In genomic region chr1:66444438-66445265, GRCh38 we compare ENCODE assay signal across 16 cellular contexts.
DNase-seq lines count a peak whose midpoint lies in the region; ATAC-seq, FAIRE-seq and TF ChIP-seq lines count a peak whose summit lies in the region.
"Had no signal": no experiment of that assay in that cellular context is flagged by ENCODE, and none has a peak within 500 bp of the region (broad histone marks: within the 10 kb centered on the region; RNA-seq: fewer than 3 reads in every experiment).

No MANE protein-coding gene starts in this region.

- no peak for DNase-seq in T-helper 2 cell treated with Interferon-gamma antibody and Interleukin-4, amounts not matched to agents 5 μg/mL and 100 μg/mL, for 36 hours (ENCODE audit: low spot score)
- DNase-seq in T-helper 2 cell = no peak
- no peak for DNase-seq in GM12892 (ENCODE audit: insufficient read length)
- no peak for DNase-seq in activated CD8-positive, alpha-beta T cell treated with anti-CD3 and anti-CD28 coated beads, Interleukin-2, amount 10 ng/mL, durations not matched to agents 7 days and 5 days
- no peak for DNase-seq in naive thymus-derived CD8-positive, alpha-beta T cell
- no peak for DNase-seq in esophagus squamous epithelium (lab: John Stamatoyannopoulos, UW)
- DNase-seq: foreskin keratinocyte, mesenchymal stem cell had no signal

- FAIRE-seq in GM12892 (lab: Jason Lieb, UNC) = peak; percentile 83
- FAIRE-seq: A204.1, H54 had no signal

- H3K9me3 ChIP-seq in esophagus squamous epithelium = no peaks in the 10 kb centered on the region
- H3K9me3 ChIP-seq: breast epithelium, SJSA1 had no signal

- no peaks in the 10 kb centered on the region for H3K36me3 ChIP-seq in esophagus squamous epithelium
- H3K36me3 ChIP-seq: breast epithelium, SJSA1 had no signal

- peaks cover 0 to 6% (median 0%) of the 10 kb centered on the region in 4 donors for H3K27me3 ChIP-seq in esophagus squamous epithelium
- H3K27me3 ChIP-seq: breast epithelium, SJSA1 had no signal

- H3K36me3 Mint-ChIP-seq in T-helper 2 cell treated with Interferon-gamma antibody and Interleukin-4, amounts not matched to agents 5 μg/mL and 100 μg/mL, for 36 hours (ENCODE audit: low read depth) = no peaks in the 10 kb centered on the region
- H3K36me3 Mint-ChIP-seq in activated CD8-positive, alpha-beta T cell treated with anti-CD3 and anti-CD28 coated beads, Interleukin-2, amount 10 ng/mL, durations not matched to agents 7 days and 5 days (ENCODE audit: low read depth) = no peaks in the 10 kb centered on the region
- no peaks in the 10 kb centered on the region for H3K36me3 Mint-ChIP-seq in naive thymus-derived CD8-positive, alpha-beta T cell

- H3K27me3 Mint-ChIP-seq in T-helper 2 cell treated with Interferon-gamma antibody and Interleukin-4, amounts not matched to agents 5 μg/mL and 100 μg/mL, for 36 hours (ENCODE audit: low read depth) = peaks cover 17% of the 10 kb centered on the region
- H3K27me3 Mint-ChIP-seq in activated CD8-positive, alpha-beta T cell treated with anti-CD3 and anti-CD28 coated beads, Interleukin-2, amount 10 ng/mL, durations not matched to agents 7 days and 5 days (ENCODE audit: low read depth) = peaks cover 11% of the 10 kb centered on the region
- H3K27me3 Mint-ChIP-seq in naive thymus-derived CD8-positive, alpha-beta T cell = peaks cover 0 to 5% (median 1%) of the 10 kb centered on the region in 5 donors

- H3K4me3 Mint-ChIP-seq in T-helper 2 cell treated with Interferon-gamma antibody and Interleukin-4, amounts not matched to agents 5 μg/mL and 100 μg/mL, for 36 hours = peak overlapping the region; percentile 71
- H3K4me3 Mint-ChIP-seq in activated CD8-positive, alpha-beta T cell treated with anti-CD3 and anti-CD28 coated beads, Interleukin-2, amount 10 ng/mL, durations not matched to agents 7 days and 5 days = peak overlapping the region; percentile 76
- peak overlapping the region; percentile 58 to 81 (median 74) for H3K4me3 Mint-ChIP-seq in naive thymus-derived CD8-positive, alpha-beta T cell

- H3K9me3 Mint-ChIP-seq in T-helper 2 cell treated with Interferon-gamma antibody and Interleukin-4, amounts not matched to agents 5 μg/mL and 100 μg/mL, for 36 hours = no peaks in the 10 kb centered on the region
- no peaks in the 10 kb centered on the region for H3K9me3 Mint-ChIP-seq in activated CD8-positive, alpha-beta T cell treated with anti-CD3 and anti-CD28 coated beads, Interleukin-2, amount 10 ng/mL, durations not matched to agents 7 days and 5 days (ENCODE audit: insufficient read depth)
- no peaks in the 10 kb centered on the region for H3K9me3 Mint-ChIP-seq in naive thymus-derived CD8-positive, alpha-beta T cell

- TF ChIP-seq CTCF in esophagus squamous epithelium (IDR thresholded peaks at IDR 0.05) = no peak

- TF ChIP-seq POLR2A in GM12892 (IDR thresholded peaks at IDR 0.05; ENCODE audit: low read depth, low read length) (no peak), esophagus squamous epithelium (IDR thresholded peaks at IDR 0.05) (no peak)

- intact Hi-C loops in esophagus squamous epithelium (cut with DNase I) = loop anchor here (5.0 kb wide), 2 partner anchors 197 to 482 kb away; no protein-coding TSS in a partner anchor

- CTCF ChIA-PET in activated CD8-positive, alpha-beta T cell treated with anti-CD3 and anti-CD28 coated beads, Interleukin-2, amount 10 ng/mL, durations not matched to agents 7 days and 5 days (lab: Charles Lee) = interaction anchor here (0.6 to 11.3 kb wide), 31 partner anchors 9 to 640 kb away, joined by 3 to 703 read pairs (median 18); no protein-coding TSS in a partner anchor

- H3K27ac Mint-ChIP-seq in T-helper 2 cell treated with Interferon-gamma antibody and Interleukin-4, amounts not matched to agents 5 μg/mL and 100 μg/mL, for 36 hours = peak overlapping the region; percentile 88
- H3K27ac Mint-ChIP-seq in activated CD8-positive, alpha-beta T cell treated with anti-CD3 and anti-CD28 coated beads, Interleukin-2, amount 10 ng/mL, durations not matched to agents 7 days and 5 days = peak overlapping the region; percentile 96
- peak overlapping the region; percentile 92 to 98 (median 96) for H3K27ac Mint-ChIP-seq in naive thymus-derived CD8-positive, alpha-beta T cell

- 60 to 63% methylated on average over 3 of the region's 3 CpGs for WGBS in esophagus squamous epithelium, 2 donors

- ATAC-seq in activated CD8-positive, alpha-beta T cell treated with anti-CD3 and anti-CD28 coated beads, Interleukin-2, amount 10 ng/mL, durations not matched to agents 7 days and 5 days = no peak
- ATAC-seq in naive thymus-derived CD8-positive, alpha-beta T cell = no peak
- ATAC-seq in GM18909 (IDR thresholded peaks at IDR 0.05; ENCODE audit: poor library complexity, unreplicated experiment) = no peak
- ATAC-seq in GM21576 (IDR thresholded peaks at IDR 0.05; ENCODE audit: unreplicated experiment) = no peak
- ATAC-seq: foreskin keratinocyte had no signal

- POLR2A ChIA-PET in activated CD8-positive, alpha-beta T cell treated with anti-CD3 and anti-CD28 coated beads, Interleukin-2, amount 10 ng/mL, durations not matched to agents 7 days and 5 days (lab: Charles Lee) = interaction anchor here (0.7 to 2.9 kb wide), 14 partner anchors 9 to 202 kb away, joined by 3 to 15 read pairs (median 7); no protein-coding TSS in a partner anchor
- POLR2A ChIA-PET in naive thymus-derived CD8-positive, alpha-beta T cell (lab: Charles Lee) = interaction anchor here (0.6 to 3.0 kb wide), 8 partner anchors 8 to 192 kb away, joined by 3 to 23 read pairs (median 6); no protein-coding TSS in a partner anchor

- H3K4me1 Mint-ChIP-seq in T-helper 2 cell treated with Interferon-gamma antibody and Interleukin-4, amounts not matched to agents 5 μg/mL and 100 μg/mL, for 36 hours (ENCODE audit: low read depth) = peaks cover 23% of the 10 kb centered on the region
- H3K4me1 Mint-ChIP-seq in activated CD8-positive, alpha-beta T cell treated with anti-CD3 and anti-CD28 coated beads, Interleukin-2, amount 10 ng/mL, durations not matched to agents 7 days and 5 days (ENCODE audit: low read depth) = peaks cover 31% of the 10 kb centered on the region
- peaks cover 15 to 25% (median 24%) of the 10 kb centered on the region in 4 donors for H3K4me1 Mint-ChIP-seq in naive thymus-derived CD8-positive, alpha-beta T cell

- no peak overlapping the region for H3K4me3 ChIP-seq in esophagus squamous epithelium
- H3K4me3 ChIP-seq: breast epithelium, SJSA1, skin epidermis had no signal

- H3K4me1 ChIP-seq in esophagus squamous epithelium = peaks cover 0 to 12% (median 3%) of the 10 kb centered on the region in 3 donors
- H3K4me1 ChIP-seq: breast epithelium, foreskin keratinocyte had no signal

- no peak overlapping the region for H3K27ac ChIP-seq in esophagus squamous epithelium
- H3K27ac ChIP-seq: foreskin keratinocyte, SJSA1, VCaP had no signal
